ENCODE assay signal across 19 cellular contexts in the genomic region with DNA sequence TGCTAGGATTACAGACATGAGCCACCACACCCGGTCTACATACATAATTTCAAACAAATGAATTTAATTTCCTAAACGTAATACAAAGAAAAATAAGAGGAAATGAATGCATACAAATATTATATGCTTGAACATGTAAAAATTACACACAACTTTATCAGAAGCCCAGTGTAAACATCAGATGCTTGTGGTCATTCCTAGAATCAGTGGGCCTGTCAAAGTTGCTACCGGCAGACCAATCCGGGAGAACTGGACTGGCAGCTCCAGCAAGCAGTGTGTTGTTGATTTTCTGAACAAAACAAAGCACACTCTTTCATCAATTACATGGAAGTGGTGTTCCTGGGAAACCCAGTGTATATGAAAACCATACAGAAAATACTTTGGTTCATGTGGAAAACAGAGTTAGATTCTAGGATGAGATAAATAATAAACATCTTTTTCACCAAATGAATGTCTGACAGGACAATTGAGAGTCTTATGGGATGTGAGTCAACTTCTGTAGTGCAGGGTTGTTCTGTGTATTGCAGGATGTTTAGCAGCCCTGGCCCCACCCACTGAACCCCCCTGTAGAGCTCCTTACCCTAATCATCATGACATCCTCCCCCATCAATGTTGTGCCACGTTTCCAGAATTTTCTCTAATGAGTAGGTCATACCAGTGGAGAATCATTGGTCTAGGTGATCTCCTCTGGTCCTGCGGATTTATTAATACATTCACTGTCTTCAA. TPM values are rescaled to one million over a fixed set of nuclear protein-coding genes. Genes with fewer than 3 reads are reported as not detected.
DNase-seq lines count a peak whose midpoint lies in the region; ATAC-seq, FAIRE-seq and TF ChIP-seq lines count a peak whose summit lies in the region.
"Had no signal": no experiment of that assay in that cellular context is flagged by ENCODE, and none has a peak within 500 bp of the region (broad histone marks: within the 10 kb centered on the region; RNA-seq: fewer than 3 reads in every experiment).

No MANE protein-coding gene starts in this region.

- ATAC-seq in HG03095 (IDR thresholded peaks at IDR 0.05; ENCODE audit: unreplicated experiment) (no peak), GM18861 (IDR thresholded peaks at IDR 0.05; ENCODE audit: unreplicated experiment) (no peak)

- DNase-seq in breast epithelium (ENCODE audit: low spot score in 2 of 2): peak; percentile 67 to 69
- DNase-seq in MCF 10A (ENCODE audit: unreplicated experiment): no peak
- DNase-seq in bronchial epithelial cell (ENCODE audit: low read depth): peak; percentile 97
- peak; percentile 27 for DNase-seq in left kidney (ENCODE audit: low read depth, low spot score)
- DNase-seq in H54 (ENCODE audit: insufficient read length, low spot score): no peak
- no peak for DNase-seq in NCI-H2171 (lab: John Stamatoyannopoulos, UW)
- DNase-seq: activated CD4-positive, CD25-positive, alpha-beta regulatory T cell treated with anti-CD3 and anti-CD28 coated beads, Interleukin-2, amount 50 U/mL, for 72 hours; activated naive CD8-positive, alpha-beta T cell treated with anti-CD3 and anti-CD28 coated beads, Interleukin-2, amount 10 ng/mL, durations not matched to agents 7 days and 5 days; NCI-H146; SJCRH30; spleen had no signal

- no peaks in the 10 kb centered on the region for H3K36me3 ChIP-seq in breast epithelium
- no peaks in the 10 kb centered on the region for H3K36me3 ChIP-seq in bronchial epithelial cell (ENCODE audit: control insufficient read depth, insufficient read depth, low read length)
- H3K36me3 ChIP-seq: BLaER1, SJCRH30, spleen, suprapubic skin had no signal

- H3K4me3 Mint-ChIP-seq in MCF 10A (ENCODE audit: unreplicated experiment): no peak overlapping the region
- H3K4me3 Mint-ChIP-seq: activated naive CD8-positive, alpha-beta T cell treated with anti-CD3 and anti-CD28 coated beads, Interleukin-2, amount 10 ng/mL, durations not matched to agents 7 days and 5 days; nephron had no signal

- no peak overlapping the region for H3K4me3 ChIP-seq in breast epithelium
- no peak overlapping the region for H3K4me3 ChIP-seq in bronchial epithelial cell (ENCODE audit: low read depth, low read length)
- H3K4me3 ChIP-seq: BLaER1, SJCRH30, spleen, suprapubic skin had no signal

- peaks cover 5% of the 10 kb centered on the region for H3K4me1 Mint-ChIP-seq in MCF 10A (ENCODE audit: insufficient read depth, unreplicated experiment)
- H3K4me1 Mint-ChIP-seq: activated naive CD8-positive, alpha-beta T cell treated with anti-CD3 and anti-CD28 coated beads, Interleukin-2, amount 10 ng/mL, durations not matched to agents 7 days and 5 days; nephron had no signal

- H3K9me3 Mint-ChIP-seq in MCF 10A (ENCODE audit: unreplicated experiment): peaks cover 5% of the 10 kb centered on the region
- H3K9me3 Mint-ChIP-seq: nephron had no signal

- BruUV-seq in MCF 10A (replicated peaks; lab: Mats Ljungman, UMichigan): no TSS peak

- intact Hi-C loops in breast epithelium (cut with DNase I; ENCODE audit: low total_unique reads): no loop called here
- intact Hi-C loops in MCF 10A (cut with micrococcal nuclease): no loop called here

- H3K9me3 ChIP-seq in breast epithelium: no peaks in the 10 kb centered on the region
- H3K9me3 ChIP-seq: BLaER1, spleen, suprapubic skin had no signal

- FAIRE-seq in bronchial epithelial cell (lab: Jason Lieb, UNC): no peak
- no peak for FAIRE-seq in H54 (lab: Jason Lieb, UNC)
- FAIRE-seq: A204.1, HTR-8/SVneo, islet of Langerhans had no signal

- no peaks in the 10 kb centered on the region for H3K36me3 Mint-ChIP-seq in MCF 10A (ENCODE audit: insufficient read depth, unreplicated experiment)
- H3K36me3 Mint-ChIP-seq: activated naive CD8-positive, alpha-beta T cell treated with anti-CD3 and anti-CD28 coated beads, Interleukin-2, amount 10 ng/mL, durations not matched to agents 7 days and 5 days had no signal

- peaks cover 0 to 4% of the 10 kb centered on the region in 2 donors for H3K4me1 ChIP-seq in breast epithelium
- H3K4me1 ChIP-seq: BLaER1, SJCRH30, spleen had no signal

- H3K27me3 Mint-ChIP-seq in MCF 10A (ENCODE audit: insufficient read depth, unreplicated experiment): no peaks in the 10 kb centered on the region

- H3K27ac ChIP-seq in breast epithelium: peak overlapping the region; percentile 64 to 67
- H3K27ac ChIP-seq: BLaER1, SJCRH30, spleen had no signal

- TF ChIP-seq POLR2A in breast epithelium (IDR thresholded peaks at IDR 0.05) (no peak), H54 (IDR thresholded peaks at IDR 0.05; ENCODE audit: low read depth, low read length) (no peak)

- TF ChIP-seq CTCF in breast epithelium (IDR thresholded peaks at IDR 0.05) (no peak), MCF 10A (IDR thresholded peaks at IDR 0.05; ENCODE audit: unreplicated experiment) (no peak), bronchial epithelial cell (IDR thresholded peaks at IDR 0.05; ENCODE audit: insufficient read depth, low read length, severe bottlenecking) (no peak)

- H3K27me3 ChIP-seq in breast epithelium (no peaks in the 10 kb centered on the region), bronchial epithelial cell (ENCODE audit: control insufficient read depth, insufficient read depth, low read length) (no peaks in the 10 kb centered on the region)
- H3K27me3 ChIP-seq: BLaER1, SJCRH30, spleen, suprapubic skin had no signal

- CTCF ChIA-PET in MCF 10A (lab: Yijun Ruan, JAX): interaction anchor here (0.6 to 1.3 kb wide), 4 partner anchors 13 to 86 kb away, joined by 3 to 7 read pairs (median 4); no protein-coding TSS in a partner anchor

- H3K27ac Mint-ChIP-seq in MCF 10A (ENCODE audit: low read depth, unreplicated experiment): no peak overlapping the region
- H3K27ac Mint-ChIP-seq: activated naive CD8-positive, alpha-beta T cell treated with anti-CD3 and anti-CD28 coated beads, Interleukin-2, amount 10 ng/mL, durations not matched to agents 7 days and 5 days; nephron had no signal

- POLR2A ChIA-PET in MCF 10A (lab: Yijun Ruan, JAX): interaction anchor here (0.6 kb wide), 1 partner anchor 40 kb away, joined by 4 read pairs; no protein-coding TSS in a partner anchor

RNA-seq across cellular contexts. Expression of a gene that starts 33.8 kb away (rescaled TPM):
- total RNA-seq in breast epithelium (10 to 100 TPM in 1 of 3 donors, 1 to 10 TPM in 2; 3.0 to 61.5 (median 7.9) TPM), MCF 10A (2022) (49.1 and 52.9 TPM in 2 replicates), bronchial epithelial cell (8.8 and 11.1 TPM in 2 replicates)

RNA-seq across cellular contexts. Expression of a gene that starts 51.7 kb away (rescaled TPM):
- 100 to 1,000 TPM; 244 to 285 (median 244) TPM for total RNA-seq in breast epithelium
- total RNA-seq in MCF 10A (2022): 297 and 339 TPM in 2 replicates
- 359 and 380 TPM in 2 replicates for total RNA-seq in bronchial epithelial cell

Comparison
In these comparisons a context has a peak if more than half of its experiments do, and no peak if none do; other contexts are left out.
1. DNase-seq: peak in breast epithelium (2 of 2), bronchial epithelial cell (single experiment) and left kidney (single experiment); none in MCF 10A (single experiment), H54 (single experiment) and NCI-H2171 (single experiment).